Comparison of ENCODE assay signal across 1 cellular context in genomic region chr7:140696679-140697446, GRCh38.
A peak's percentile ranks its signal among the peaks of the same experiment; 100 is the strongest.
TF ChIP-seq lines count a peak whose summit lies in the region.

Gene NDUFB2, plus strand, starts transcription at chr7:140696708. Its CDS starts 37 bp downstream, at chr7:140696745.

TF ChIP-seq in HepG2, 621 proteins besides CTCF, POLR2A, EP300 and RAD21 (continued from another document):
- TF ChIP-seq, protein P1, sequence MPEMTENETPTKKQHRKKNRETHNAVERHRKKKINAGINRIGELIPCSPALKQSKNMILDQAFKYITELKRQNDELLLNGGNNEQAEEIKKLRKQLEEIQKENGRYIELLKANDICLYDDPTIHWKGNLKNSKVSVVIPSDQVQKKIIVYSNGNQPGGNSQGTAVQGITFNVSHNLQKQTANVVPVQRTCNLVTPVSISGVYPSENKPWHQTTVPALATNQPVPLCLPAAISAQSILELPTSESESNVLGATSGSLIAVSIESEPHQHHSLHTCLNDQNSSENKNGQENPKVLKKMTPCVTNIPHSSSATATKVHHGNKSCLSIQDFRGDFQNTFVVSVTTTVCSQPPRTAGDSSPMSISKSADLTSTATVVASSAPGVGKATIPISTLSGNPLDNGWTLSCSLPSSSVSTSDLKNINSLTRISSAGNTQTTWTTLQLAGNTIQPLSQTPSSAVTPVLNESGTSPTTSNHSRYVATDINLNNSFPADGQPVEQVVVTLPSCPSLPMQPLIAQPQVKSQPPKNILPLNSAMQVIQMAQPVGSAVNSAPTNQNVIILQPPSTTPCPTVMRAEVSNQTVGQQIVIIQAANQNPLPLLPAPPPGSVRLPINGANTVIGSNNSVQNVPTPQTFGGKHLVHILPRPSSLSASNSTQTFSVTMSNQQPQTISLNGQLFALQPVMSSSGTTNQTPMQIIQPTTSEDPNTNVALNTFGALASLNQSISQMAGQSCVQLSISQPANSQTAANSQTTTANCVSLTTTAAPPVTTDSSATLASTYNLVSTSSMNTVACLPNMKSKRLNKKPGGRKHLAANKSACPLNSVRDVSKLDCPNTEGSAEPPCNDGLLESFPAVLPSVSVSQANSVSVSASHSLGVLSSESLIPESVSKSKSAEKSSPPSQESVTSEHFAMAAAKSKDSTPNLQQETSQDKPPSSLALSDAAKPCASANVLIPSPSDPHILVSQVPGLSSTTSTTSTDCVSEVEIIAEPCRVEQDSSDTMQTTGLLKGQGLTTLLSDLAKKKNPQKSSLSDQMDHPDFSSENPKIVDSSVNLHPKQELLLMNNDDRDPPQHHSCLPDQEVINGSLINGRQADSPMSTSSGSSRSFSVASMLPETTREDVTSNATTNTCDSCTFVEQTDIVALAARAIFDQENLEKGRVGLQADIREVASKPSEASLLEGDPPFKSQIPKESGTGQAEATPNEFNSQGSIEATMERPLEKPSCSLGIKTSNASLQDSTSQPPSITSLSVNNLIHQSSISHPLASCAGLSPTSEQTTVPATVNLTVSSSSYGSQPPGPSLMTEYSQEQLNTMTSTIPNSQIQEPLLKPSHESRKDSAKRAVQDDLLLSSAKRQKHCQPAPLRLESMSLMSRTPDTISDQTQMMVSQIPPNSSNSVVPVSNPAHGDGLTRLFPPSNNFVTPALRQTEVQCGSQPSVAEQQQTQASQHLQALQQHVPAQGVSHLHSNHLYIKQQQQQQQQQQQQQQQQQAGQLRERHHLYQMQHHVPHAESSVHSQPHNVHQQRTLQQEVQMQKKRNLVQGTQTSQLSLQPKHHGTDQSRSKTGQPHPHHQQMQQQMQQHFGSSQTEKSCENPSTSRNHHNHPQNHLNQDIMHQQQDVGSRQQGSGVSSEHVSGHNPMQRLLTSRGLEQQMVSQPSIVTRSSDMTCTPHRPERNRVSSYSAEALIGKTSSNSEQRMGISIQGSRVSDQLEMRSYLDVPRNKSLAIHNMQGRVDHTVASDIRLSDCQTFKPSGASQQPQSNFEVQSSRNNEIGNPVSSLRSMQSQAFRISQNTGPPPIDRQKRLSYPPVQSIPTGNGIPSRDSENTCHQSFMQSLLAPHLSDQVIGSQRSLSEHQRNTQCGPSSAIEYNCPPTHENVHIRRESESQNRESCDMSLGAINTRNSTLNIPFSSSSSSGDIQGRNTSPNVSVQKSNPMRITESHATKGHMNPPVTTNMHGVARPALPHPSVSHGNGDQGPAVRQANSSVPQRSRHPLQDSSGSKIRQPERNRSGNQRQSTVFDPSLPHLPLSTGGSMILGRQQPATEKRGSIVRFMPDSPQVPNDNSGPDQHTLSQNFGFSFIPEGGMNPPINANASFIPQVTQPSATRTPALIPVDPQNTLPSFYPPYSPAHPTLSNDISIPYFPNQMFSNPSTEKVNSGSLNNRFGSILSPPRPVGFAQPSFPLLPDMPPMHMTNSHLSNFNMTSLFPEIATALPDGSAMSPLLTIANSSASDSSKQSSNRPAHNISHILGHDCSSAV (CRISPR knock-in tag; IDR thresholded peaks at IDR 0.05; ENCODE audit: borderline replicate concordance): no peak
- 0 out of 2 replicates have a peak, but pooled peaks have one; percentile 66 for TF ChIP-seq ZNF546 (CRISPR knock-in tag; conservative IDR thresholded peaks at IDR 0.05)
